ENCODE assay signal across 29 cellular contexts in the genomic region with DNA sequence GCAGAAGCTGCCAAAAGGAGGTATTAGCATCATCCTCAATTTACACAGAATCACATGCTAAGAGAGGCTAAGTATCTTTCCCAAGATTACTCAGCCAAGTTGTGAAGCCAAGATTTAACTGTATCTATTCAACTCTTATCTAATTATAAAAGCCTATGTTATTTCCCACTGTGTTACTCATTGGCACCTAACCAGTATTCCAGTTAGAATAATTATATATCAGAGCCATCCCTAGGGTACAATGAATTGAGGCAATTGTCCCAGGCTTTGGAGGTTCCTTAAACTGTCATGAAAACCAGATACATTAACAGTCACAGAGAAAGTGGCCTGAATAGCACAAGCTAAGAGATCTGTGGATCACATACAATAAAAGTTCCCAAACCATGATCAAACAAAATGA.
"Had no signal": no experiment of that assay in that cellular context is flagged by ENCODE, and none has a peak within 500 bp of the region (broad histone marks: within the 10 kb centered on the region; RNA-seq: fewer than 3 reads in every experiment).

No MANE protein-coding gene starts in this region.

- ATAC-seq: activated T-helper 17 cell treated with anti-CD3 and anti-CD28 coated beads, Interleukin-2, amount 50 U/mL, for 72 hours had no signal

- H3K4me3 Mint-ChIP-seq: activated B cell treated with CpG ODN at 0.5 μM for 24 hours; activated CD4-positive, alpha-beta memory T cell treated with anti-CD3 and anti-CD28 coated beads for 36 hours; activated CD4-positive, alpha-beta T cell treated with anti-CD3 and anti-CD28 coated beads, Interleukin-2, amount 10 ng/mL, durations not matched to agents 7 days and 5 days; activated naive CD4-positive, alpha-beta T cell treated with anti-CD3 and anti-CD28 coated beads, Interleukin-2, amount 50 U/mL, for 24 hours; activated naive CD8-positive, alpha-beta T cell treated with anti-CD3 and anti-CD28 coated beads, Interleukin-2, amount 10 ng/mL, durations not matched to agents 7 days and 5 days; activated T-helper 17 cell treated with anti-CD3 and anti-CD28 coated beads, Interleukin-2, amount 50 U/mL, for 72 hours had no signal

- H3K27ac Mint-ChIP-seq: activated B cell treated with CpG ODN at 0.5 μM for 24 hours; activated CD4-positive, alpha-beta memory T cell treated with anti-CD3 and anti-CD28 coated beads for 36 hours; activated CD4-positive, alpha-beta T cell treated with anti-CD3 and anti-CD28 coated beads, Interleukin-2, amount 10 ng/mL, durations not matched to agents 7 days and 5 days; activated naive CD4-positive, alpha-beta T cell treated with anti-CD3 and anti-CD28 coated beads, Interleukin-2, amount 50 U/mL, for 24 hours; activated naive CD8-positive, alpha-beta T cell treated with anti-CD3 and anti-CD28 coated beads, Interleukin-2, amount 10 ng/mL, durations not matched to agents 7 days and 5 days; activated T-helper 17 cell treated with anti-CD3 and anti-CD28 coated beads, Interleukin-2, amount 50 U/mL, for 72 hours had no signal

- H3K27me3 Mint-ChIP-seq: activated B cell treated with CpG ODN at 0.5 μM for 24 hours; activated CD4-positive, alpha-beta memory T cell treated with anti-CD3 and anti-CD28 coated beads for 36 hours; activated CD4-positive, alpha-beta T cell treated with anti-CD3 and anti-CD28 coated beads, Interleukin-2, amount 10 ng/mL, durations not matched to agents 7 days and 5 days; activated naive CD4-positive, alpha-beta T cell treated with anti-CD3 and anti-CD28 coated beads, Interleukin-2, amount 50 U/mL, for 24 hours; activated naive CD8-positive, alpha-beta T cell treated with anti-CD3 and anti-CD28 coated beads, Interleukin-2, amount 10 ng/mL, durations not matched to agents 7 days and 5 days; activated T-helper 17 cell treated with anti-CD3 and anti-CD28 coated beads, Interleukin-2, amount 50 U/mL, for 72 hours had no signal

- DNase-seq: activated B cell treated with CpG ODN at 0.5 μM for 24 hours; activated CD4-positive, alpha-beta memory T cell treated with anti-CD3 and anti-CD28 coated beads for 36 hours; activated CD4-positive, alpha-beta T cell treated with anti-CD3 and anti-CD28 coated beads, Interleukin-2, amount 10 ng/mL, durations not matched to agents 7 days and 5 days; activated CD4-positive, CD25-positive, alpha-beta regulatory T cell treated with anti-CD3 and anti-CD28 coated beads, Interleukin-2, amount 50 U/mL, for 72 hours; activated gamma-delta T cell; activated naive CD4-positive, alpha-beta T cell treated with Interleukin-2 at 50 U/mL for 16 hours; activated naive CD8-positive, alpha-beta T cell treated with anti-CD3 and anti-CD28 coated beads, Interleukin-2, amount 10 ng/mL, durations not matched to agents 7 days and 5 days; activated T-cell treated with anti-CD3 and anti-CD28 coated beads, Interleukin-2, amount 50 U/mL, for 48 hours; amygdala; Kasumi-1; KG1; MG63; NCI-H1048; NCI-H1105 treated with DMSO at 0.1 percent for 48 hours; NCI-H1436; NCI-H1694; NCI-H1930; NCI-H2081 treated with DMSO at 0.1 percent for 48 hours; NCI-H226; NCI-H446 treated with DMSO at 0.1 percent for 48 hours; NCI-H524; OCI-M1; Right ventricle myocardium superior; SW 1271; T-helper 1 cell; T-helper 2 cell; T-helper 9 cell had no signal

- H3K4me1 Mint-ChIP-seq: activated B cell treated with CpG ODN at 0.5 μM for 24 hours; activated T-helper 17 cell treated with anti-CD3 and anti-CD28 coated beads, Interleukin-2, amount 50 U/mL, for 72 hours had no signal

- H3K9me3 Mint-ChIP-seq: activated B cell treated with CpG ODN at 0.5 μM for 24 hours; activated CD4-positive, alpha-beta memory T cell treated with anti-CD3 and anti-CD28 coated beads for 36 hours; activated CD4-positive, alpha-beta T cell treated with anti-CD3 and anti-CD28 coated beads, Interleukin-2, amount 10 ng/mL, durations not matched to agents 7 days and 5 days; activated naive CD4-positive, alpha-beta T cell treated with anti-CD3 and anti-CD28 coated beads, Interleukin-2, amount 50 U/mL, for 24 hours; activated naive CD8-positive, alpha-beta T cell treated with anti-CD3 and anti-CD28 coated beads, Interleukin-2, amount 10 ng/mL, durations not matched to agents 7 days and 5 days; activated T-helper 17 cell treated with anti-CD3 and anti-CD28 coated beads, Interleukin-2, amount 50 U/mL, for 72 hours had no signal
